Comparison of ENCODE assay signal across 10 cellular contexts in genomic region chr15:90563460-90563859, GRCh38. TPM values are rescaled to one million over a fixed set of nuclear protein-coding genes. Genes with fewer than 3 reads are reported as not detected.
DNase-seq lines count a peak whose midpoint lies in the region; ATAC-seq and TF ChIP-seq lines count a peak whose summit lies in the region.
"Had no signal": no experiment of that assay in that cellular context is flagged by ENCODE, and none has a peak within 500 bp of the region (broad histone marks: within the 10 kb centered on the region; RNA-seq: fewer than 3 reads in every experiment).

No MANE protein-coding gene starts in this region.

- peaks cover 77% of the 10 kb centered on the region for H3K4me1 Mint-ChIP-seq in activated naive CD8-positive, alpha-beta T cell treated with anti-CD3 and anti-CD28 coated beads for 36 hours
- H3K4me1 Mint-ChIP-seq in naive thymus-derived CD4-positive, alpha-beta T cell, result peaks cover 64 to 99% (median 90%) of the 10 kb centered on the region in 7 donors

- no peaks in the 10 kb centered on the region for H3K36me3 ChIP-seq in right atrium auricular region
- H3K36me3 ChIP-seq in naive thymus-derived CD4-positive, alpha-beta T cell (ENCODE audit: control insufficient read depth in 2 of 3, insufficient read depth in 3 of 3, low read length in 3 of 3), result no peaks in the 10 kb centered on the region
- H3K36me3 ChIP-seq in aorta (ENCODE audit: control insufficient read depth in 1 of 2, insufficient read depth in 2 of 2, low read length in 1 of 2), result no peaks in the 10 kb centered on the region

- no peak for TF ChIP-seq CTCF in right atrium auricular region (IDR thresholded peaks at IDR 0.05)

- H3K27me3 ChIP-seq in right atrium auricular region (no peaks in the 10 kb centered on the region), right cardiac atrium (ENCODE audit: control insufficient read depth, insufficient read depth) (no peaks in the 10 kb centered on the region), aorta (ENCODE audit: control insufficient read depth in 1 of 2, insufficient read depth in 2 of 2, low read length in 1 of 2) (no peaks in the 10 kb centered on the region)
- no peaks in the 10 kb centered on the region for H3K27me3 ChIP-seq in naive thymus-derived CD4-positive, alpha-beta T cell (ENCODE audit: control insufficient read depth in 2 of 2, insufficient read depth in 2 of 2, low read length in 2 of 2)

- ATAC-seq in right cardiac atrium (no peak), aorta (ENCODE audit: low FRiP score) (no peak), HG03108 (IDR thresholded peaks at IDR 0.05; ENCODE audit: unreplicated experiment) (no peak)
- no peak for ATAC-seq in naive thymus-derived CD4-positive, alpha-beta T cell

- H3K27me3 Mint-ChIP-seq in activated naive CD8-positive, alpha-beta T cell treated with anti-CD3 and anti-CD28 coated beads for 36 hours, result no peaks in the 10 kb centered on the region
- H3K27me3 Mint-ChIP-seq in naive thymus-derived CD4-positive, alpha-beta T cell, result no peaks in the 10 kb centered on the region

- H3K4me1 ChIP-seq in right atrium auricular region, result peaks cover 0 to 69% of the 10 kb centered on the region in 2 donors
- H3K4me1 ChIP-seq in right cardiac atrium (ENCODE audit: control insufficient read depth, insufficient read depth, low read length), result peaks cover 14% of the 10 kb centered on the region
- peaks cover 45 to 84% of the 10 kb centered on the region in 2 donors for H3K4me1 ChIP-seq in naive thymus-derived CD4-positive, alpha-beta T cell (ENCODE audit: control insufficient read depth in 2 of 2, insufficient read depth in 2 of 2, low read length in 2 of 2)
- H3K4me1 ChIP-seq in aorta (ENCODE audit: control insufficient read depth in 1 of 2, insufficient read depth in 2 of 2, low read length in 2 of 2), result peaks cover 4 to 8% of the 10 kb centered on the region in 2 donors

- no peak overlapping the region for H3K4me3 Mint-ChIP-seq in activated naive CD8-positive, alpha-beta T cell treated with anti-CD3 and anti-CD28 coated beads for 36 hours
- H3K4me3 Mint-ChIP-seq in naive thymus-derived CD4-positive, alpha-beta T cell, result peak overlapping the region in 8 of 10 donors; percentile 60 to 90 (median 74)

- H3K9me3 Mint-ChIP-seq in activated naive CD8-positive, alpha-beta T cell treated with anti-CD3 and anti-CD28 coated beads for 36 hours, result peaks cover 6% of the 10 kb centered on the region
- peaks cover 0 to 6% (median 0%) of the 10 kb centered on the region in 11 donors for H3K9me3 Mint-ChIP-seq in naive thymus-derived CD4-positive, alpha-beta T cell

- H3K36me3 Mint-ChIP-seq in activated naive CD8-positive, alpha-beta T cell treated with anti-CD3 and anti-CD28 coated beads for 36 hours, result peaks cover 52% of the 10 kb centered on the region
- peaks cover 8 to 54% (median 19%) of the 10 kb centered on the region in 5 donors for H3K36me3 Mint-ChIP-seq in naive thymus-derived CD4-positive, alpha-beta T cell

- H3K27ac ChIP-seq in right atrium auricular region (peak overlapping the region; percentile 12 to 82), right cardiac atrium (ENCODE audit: low read length) (no peak overlapping the region), aorta (ENCODE audit: low read depth in 1 of 2, low read length in 2 of 2) (peak overlapping the region; percentile 17 to 74)
- peak overlapping the region; percentile 68 for H3K27ac ChIP-seq in naive thymus-derived CD4-positive, alpha-beta T cell (ENCODE audit: low read depth, low read length)

- H3K27ac Mint-ChIP-seq in activated naive CD8-positive, alpha-beta T cell treated with anti-CD3 and anti-CD28 coated beads for 36 hours, result peak overlapping the region; percentile 88
- H3K27ac Mint-ChIP-seq in naive thymus-derived CD4-positive, alpha-beta T cell, result peak overlapping the region; percentile 89 to 99 (median 95)

- CTCF ChIA-PET in naive thymus-derived CD4-positive, alpha-beta T cell (lab: Charles Lee), result interaction anchor here (1.0 kb wide), 1 partner anchor 40 kb away, joined by 3 read pairs; no protein-coding TSS in a partner anchor

- 78% methylated on average over 3 of the region's 3 CpGs for WGBS in right cardiac atrium
- 49 to 56% methylated on average over 3 of the region's 3 CpGs for WGBS in aorta, 2 donors

- POLR2A ChIA-PET in naive thymus-derived CD4-positive, alpha-beta T cell (lab: Charles Lee), result interaction anchor here (0.9 to 4.2 kb wide), 15 partner anchors 8 to 55 kb away, joined by 3 to 19 read pairs (median 5); no protein-coding TSS in a partner anchor

- H3K4me3 ChIP-seq in right atrium auricular region, result no peak overlapping the region
- no peak overlapping the region for H3K4me3 ChIP-seq in right cardiac atrium (ENCODE audit: low read length)
- H3K4me3 ChIP-seq in naive thymus-derived CD4-positive, alpha-beta T cell (ENCODE audit: low read length), result peak overlapping the region; percentile 3
- H3K4me3 ChIP-seq in aorta (ENCODE audit: low read length in 2 of 2), result no peak overlapping the region

- H3K9me3 ChIP-seq in right atrium auricular region, result no peaks in the 10 kb centered on the region
- H3K9me3 ChIP-seq in right cardiac atrium (ENCODE audit: control insufficient read depth, low read length), result no peaks in the 10 kb centered on the region
- H3K9me3 ChIP-seq in naive thymus-derived CD4-positive, alpha-beta T cell (ENCODE audit: control insufficient read depth in 2 of 3, low read length in 3 of 3), result no peaks in the 10 kb centered on the region
- no peaks in the 10 kb centered on the region for H3K9me3 ChIP-seq in aorta (ENCODE audit: control insufficient read depth, low read length)

- no peak for DNase-seq in right atrium auricular region (ENCODE audit: low spot score)
- DNase-seq in right cardiac atrium, result no peak
- DNase-seq in activated naive CD8-positive, alpha-beta T cell treated with anti-CD3 and anti-CD28 coated beads for 36 hours, result no peak
- DNase-seq in naive thymus-derived CD4-positive, alpha-beta T cell, result no peak
- DNase-seq in aorta, result no peak
- DNase-seq in NCI-H2196 (lab: John Stamatoyannopoulos, UW; ENCODE audit: unreplicated experiment), result no peak
- DNase-seq in erythroblast (lab: John Stamatoyannopoulos, UW), result no peak
- DNase-seq: NCI-H187 treated with DMSO at 0.1 percent for 48 hours; stimulated activated CD8-positive, alpha-beta memory T cell treated with anti-CD3 and anti-CD28 coated beads, Interleukin-4, amount 100 ng/mL, for 48 hours had no signal

- TF ChIP-seq POLR2A in erythroblast (IDR thresholded peaks at IDR 0.05; ENCODE audit: low read length), result no peak

- intact Hi-C loops in right cardiac atrium (cut with DNase I) (no loop called here), aorta (cut with DNase I) (no loop called here)
- intact Hi-C loops in naive thymus-derived CD4-positive, alpha-beta T cell (cut with micrococcal nuclease), result loop anchor here in 1 of 2 donors (2.0 kb wide), 3 partner anchors 25 to 123 kb away; no protein-coding TSS in a partner anchor

RNA-seq across cellular contexts. Expression of gene CRTC3, which starts 33.7 kb away (rescaled TPM):
- total RNA-seq in right atrium auricular region, result 10 to 100 TPM; 26.4 to 32.5 TPM
- total RNA-seq in right cardiac atrium, result 10 to 100 TPM; 27.2 to 35.5 (median 30.6) TPM
- 15.1 TPM for polyA plus RNA-seq in right cardiac atrium
- total RNA-seq in activated naive CD8-positive, alpha-beta T cell treated with anti-CD3 and anti-CD28 coated beads for 36 hours, result 10 to 100 TPM; 28.9 to 30.3 TPM
- total RNA-seq in naive thymus-derived CD4-positive, alpha-beta T cell, result 100 to 1,000 TPM; 104 to 132 (median 109) TPM
- polyA plus RNA-seq in naive thymus-derived CD4-positive, alpha-beta T cell, result 10 to 100 TPM; 40.5 to 70.2 TPM
- 10 to 100 TPM; 60.8 to 82.2 TPM for total RNA-seq in aorta
- polyA plus RNA-seq in aorta, result 10 to 100 TPM; 12.9 to 27.2 TPM
